Comparison of ENCODE assay signal across 16 cellular contexts in the genomic region with DNA sequence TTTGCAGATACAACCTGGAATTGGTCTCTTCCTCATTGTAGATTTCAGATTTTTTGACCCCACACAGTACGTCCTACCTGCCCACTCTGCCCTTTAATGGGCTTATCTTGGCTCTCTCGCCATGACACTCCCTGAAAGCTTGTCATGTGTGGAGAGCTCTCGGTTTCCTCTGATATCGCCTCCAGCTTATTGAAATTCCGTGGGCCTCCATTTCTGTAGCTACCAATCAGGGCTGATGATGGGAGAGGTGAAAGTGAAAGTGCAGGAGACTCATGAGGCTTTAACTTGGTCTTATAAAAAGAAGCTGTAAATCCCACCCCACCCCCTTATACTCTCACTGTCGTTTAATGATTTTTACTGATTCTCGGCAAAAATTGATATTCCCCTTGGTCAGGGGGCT. TPM values are rescaled to one million over a fixed set of nuclear protein-coding genes. Genes with fewer than 3 reads are reported as not detected.
DNase-seq lines count a peak whose midpoint lies in the region; ATAC-seq and TF ChIP-seq lines count a peak whose summit lies in the region.
"Had no signal": no experiment of that assay in that cellular context is flagged by ENCODE, and none has a peak within 500 bp of the region (broad histone marks: within the 10 kb centered on the region; RNA-seq: fewer than 3 reads in every experiment).

No MANE protein-coding gene starts in this region.

- peaks cover 14% of the 10 kb centered on the region for H3K27me3 Mint-ChIP-seq in activated T-cell treated with anti-CD3 and anti-CD28 coated beads, Interleukin-2, amount 50 U/mL, for 4 hours (ENCODE audit: low read depth)
- peaks cover 34% of the 10 kb centered on the region for H3K27me3 Mint-ChIP-seq in T-helper 2 cell treated with Interferon-gamma antibody and Interleukin-4, amounts not matched to agents 5 μg/mL and 100 μg/mL, for 36 hours (ENCODE audit: low read depth)
- H3K27me3 Mint-ChIP-seq in endodermal cell (ENCODE audit: insufficient read depth), result peaks cover 78% of the 10 kb centered on the region

- no peaks in the 10 kb centered on the region for H3K36me3 Mint-ChIP-seq in activated T-cell treated with anti-CD3 and anti-CD28 coated beads, Interleukin-2, amount 50 U/mL, for 4 hours (ENCODE audit: insufficient read depth)
- no peaks in the 10 kb centered on the region for H3K36me3 Mint-ChIP-seq in T-helper 2 cell treated with Interferon-gamma antibody and Interleukin-4, amounts not matched to agents 5 μg/mL and 100 μg/mL, for 36 hours (ENCODE audit: low read depth)
- no peaks in the 10 kb centered on the region for H3K36me3 Mint-ChIP-seq in endodermal cell (ENCODE audit: low read depth)

- peak; percentile 33 to 38 for ATAC-seq in activated T-cell treated with anti-CD3 and anti-CD28 coated beads, Interleukin-2, amount 50 U/mL, for 4 hours
- ATAC-seq: HCT116 had no signal

- H3K4me1 Mint-ChIP-seq in activated T-cell treated with anti-CD3 and anti-CD28 coated beads, Interleukin-2, amount 50 U/mL, for 4 hours (ENCODE audit: low read depth), result peaks cover 41% of the 10 kb centered on the region
- H3K4me1 Mint-ChIP-seq in T-helper 2 cell treated with Interferon-gamma antibody and Interleukin-4, amounts not matched to agents 5 μg/mL and 100 μg/mL, for 36 hours (ENCODE audit: low read depth), result peaks cover 55% of the 10 kb centered on the region
- peaks cover 25% of the 10 kb centered on the region for H3K4me1 Mint-ChIP-seq in endodermal cell

- peaks cover 5% of the 10 kb centered on the region for H3K27me3 ChIP-seq in endodermal cell (ENCODE audit: control insufficient read depth, insufficient read depth, low read length, poor library complexity, severe bottlenecking)
- H3K27me3 ChIP-seq: vagina had no signal

- DNase-seq in activated T-cell treated with anti-CD3 and anti-CD28 coated beads, Interleukin-2, amount 50 U/mL, for 4 hours, result no peak
- DNase-seq in activated T-cell treated with anti-CD3 and anti-CD28 coated beads for 4 hours (no peak), endodermal cell (peak; percentile 51), foreskin melanocyte (no peak), HuH-7.5 (ENCODE audit: low spot score) (no peak)
- peak; percentile 28 for DNase-seq in T-helper 2 cell treated with Interferon-gamma antibody and Interleukin-4, amounts not matched to agents 5 μg/mL and 100 μg/mL, for 36 hours (ENCODE audit: low spot score)
- peak; percentile 6 for DNase-seq in stimulated activated naive CD4-positive, alpha-beta T cell treated with Interleukin-2 at 50 U/mL for 16 hours (lab: John Stamatoyannopoulos, UW)
- DNase-seq in activated CD4-positive, alpha-beta T cell treated with anti-CD3 and anti-CD28 coated beads, Interleukin-2, amount 50 U/mL, for 48 hours, result no peak
- DNase-seq: esophagus squamous epithelium, midbrain, NCI-H69, WERI-Rb-1 had no signal

- H3K9me3 Mint-ChIP-seq in activated T-cell treated with anti-CD3 and anti-CD28 coated beads, Interleukin-2, amount 50 U/mL, for 4 hours, result no peaks in the 10 kb centered on the region
- no peaks in the 10 kb centered on the region for H3K9me3 Mint-ChIP-seq in T-helper 2 cell treated with Interferon-gamma antibody and Interleukin-4, amounts not matched to agents 5 μg/mL and 100 μg/mL, for 36 hours
- no peaks in the 10 kb centered on the region for H3K9me3 Mint-ChIP-seq in endodermal cell

- no peaks in the 10 kb centered on the region for H3K36me3 ChIP-seq in endodermal cell (ENCODE audit: control insufficient read depth, insufficient read depth, low read length)
- H3K36me3 ChIP-seq: esophagus squamous epithelium, vagina, WERI-Rb-1 had no signal

- H3K4me1 ChIP-seq in endodermal cell (ENCODE audit: control insufficient read depth, insufficient read depth, low read length), result peaks cover 16% of the 10 kb centered on the region
- H3K4me1 ChIP-seq: esophagus squamous epithelium, vagina had no signal

- H3K9me3 ChIP-seq in endodermal cell (ENCODE audit: control insufficient read depth, low read length), result no peaks in the 10 kb centered on the region
- H3K9me3 ChIP-seq: esophagus squamous epithelium, vagina had no signal

- no peak for TF ChIP-seq CTCF in endodermal cell (conservative IDR thresholded peaks at IDR 0.05)

- peak overlapping the region; percentile 59 for H3K4me3 Mint-ChIP-seq in activated T-cell treated with anti-CD3 and anti-CD28 coated beads, Interleukin-2, amount 50 U/mL, for 4 hours
- H3K4me3 Mint-ChIP-seq in T-helper 2 cell treated with Interferon-gamma antibody and Interleukin-4, amounts not matched to agents 5 μg/mL and 100 μg/mL, for 36 hours, result peak overlapping the region; percentile 75
- no peak overlapping the region for H3K4me3 Mint-ChIP-seq in endodermal cell

- no peak overlapping the region for H3K9ac ChIP-seq in endodermal cell (ENCODE audit: extremely low read depth, low read length, poor library complexity, severe bottlenecking)

- peak overlapping the region; percentile 88 for H3K27ac Mint-ChIP-seq in T-helper 2 cell treated with Interferon-gamma antibody and Interleukin-4, amounts not matched to agents 5 μg/mL and 100 μg/mL, for 36 hours
- no peak overlapping the region for H3K27ac Mint-ChIP-seq in endodermal cell

- no peak overlapping the region for H3K4me3 ChIP-seq in endodermal cell (ENCODE audit: low read length)
- H3K4me3 ChIP-seq: esophagus squamous epithelium, vagina had no signal

- WGBS in endodermal cell (ENCODE audit: insufficient coverage in 1 of 2, insufficient read length in 1 of 2), 2 experiments, result 85 to 100% methylated on average over 2 to 7 of the region's 7 CpGs

- H3K27ac ChIP-seq in endodermal cell (ENCODE audit: low read depth, low read length), result no peak overlapping the region
- H3K27ac ChIP-seq: esophagus squamous epithelium, vagina, WERI-Rb-1 had no signal

RNA-seq across cellular contexts. Expression of gene HOXB1, which starts 17.7 kb away (rescaled TPM):
- not detected for total RNA-seq in activated T-cell treated with anti-CD3 and anti-CD28 coated beads, Interleukin-2, amount 50 U/mL, for 4 hours
- total RNA-seq in endodermal cell, result not detected
- 27.1 TPM for polyA plus RNA-seq in endodermal cell (2013, experiment 1 of 2)
- 28.3 TPM for polyA plus RNA-seq in endodermal cell (2013, experiment 2 of 2)
- total RNA-seq: chondrocyte, posterior vena cava, vagina had no signal

RNA-seq across cellular contexts. Expression of gene HOXB2, which starts 31.8 kb away (rescaled TPM):
- total RNA-seq in activated T-cell treated with anti-CD3 and anti-CD28 coated beads, Interleukin-2, amount 50 U/mL, for 4 hours, result 10 to 100 TPM; 12.9 to 21.3 (median 12.9) TPM
- under 1 TPM in 1 of 2 donors, not detected in 1; 0.22 TPM for total RNA-seq in endodermal cell
- 121 TPM for polyA plus RNA-seq in endodermal cell (2013, experiment 1 of 2)
- polyA plus RNA-seq in endodermal cell (2013, experiment 2 of 2), result 124 TPM

Comparison
In these comparisons a context has a peak if more than half of its experiments do, and no peak if none do; other contexts are left out.
1. DNase-seq: peak in T-helper 2 cell treated with Interferon-gamma antibody and Interleukin-4, amounts not matched to agents 5 μg/mL and 100 μg/mL, for 36 hours (single experiment), endodermal cell (single experiment) and stimulated activated naive CD4-positive, alpha-beta T cell treated with Interleukin-2 at 50 U/mL for 16 hours (single experiment); none in activated T-cell treated with anti-CD3 and anti-CD28 coated beads, Interleukin-2, amount 50 U/mL, for 4 hours (single experiment), activated T-cell treated with anti-CD3 and anti-CD28 coated beads for 4 hours (single experiment), activated CD4-positive, alpha-beta T cell treated with anti-CD3 and anti-CD28 coated beads, Interleukin-2, amount 50 U/mL, for 48 hours (0 of 2), foreskin melanocyte (single experiment) and HuH-7.5 (single experiment).
2. RNA of gene HOXB2, which starts 31.8 kb away (total RNA-seq): 12.9 to 21.3 TPM in activated T-cell treated with anti-CD3 and anti-CD28 coated beads, Interleukin-2, amount 50 U/mL, for 4 hours; 0.22 TPM in endodermal cell; every median in the first group is over 10 times any median in the second.